21 cellular contexts compared by ENCODE assay signal in the genomic region with DNA sequence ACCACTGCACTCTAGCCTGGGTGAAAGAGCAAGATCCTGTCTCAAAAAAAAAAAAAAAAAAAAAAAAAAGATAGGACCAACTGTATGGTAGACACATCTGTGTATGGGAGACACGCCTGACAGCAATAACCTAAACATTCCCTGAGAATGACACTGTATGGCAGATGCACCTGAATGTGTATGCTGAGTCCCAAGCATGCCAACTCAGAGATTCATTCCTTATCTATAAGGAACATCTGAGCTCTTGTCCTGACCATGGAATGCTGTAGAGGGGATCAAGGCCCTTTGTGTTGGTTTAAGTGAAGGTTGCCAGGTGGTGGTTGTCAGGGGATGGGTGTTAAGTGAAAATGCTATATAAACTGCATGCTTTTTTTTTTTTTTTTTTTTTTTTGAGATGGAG.
"Had no signal": no experiment of that assay in that cellular context is flagged by ENCODE, and none has a peak within 500 bp of the region (broad histone marks: within the 10 kb centered on the region; RNA-seq: fewer than 3 reads in every experiment).

No MANE protein-coding gene starts in this region.

- H3K27ac ChIP-seq: body of pancreas had no signal

- H3K4me3 ChIP-seq: ascending aorta, body of pancreas, Peyer's patch had no signal

- H3K9me3 ChIP-seq: ascending aorta, body of pancreas, Peyer's patch had no signal

- FAIRE-seq: bronchial epithelial cell had no signal

- H3K36me3 ChIP-seq: ascending aorta, Peyer's patch had no signal

- ATAC-seq: activated CD4-positive, CD25-positive, alpha-beta regulatory T cell treated with anti-CD3 and anti-CD28 coated beads, Interleukin-2, amount 50 U/mL, for 24 hours; activated CD8-positive, alpha-beta T cell treated with anti-CD3 and anti-CD28 coated beads, Interleukin-2, amount 10 ng/mL, durations not matched to agents 7 days and 5 days; activated naive CD8-positive, alpha-beta T cell treated with anti-CD3 and anti-CD28 coated beads, Interleukin-2, amount 50 U/mL, for 24 hours; body of pancreas had no signal

- H3K27me3 ChIP-seq: ascending aorta, body of pancreas, Peyer's patch had no signal

- DNase-seq: activated CD4-positive, alpha-beta T cell treated with anti-CD3 and anti-CD28 coated beads for 48 hours; activated CD4-positive, alpha-beta T cell treated with anti-CD3 and anti-CD28 coated beads, Interleukin-2, amount 50 U/mL, for 4 hours; activated CD8-positive, alpha-beta memory T cell treated with anti-CD3 and anti-CD28 coated beads, Interleukin-2, amount 50 U/mL, for 48 hours; activated CD8-positive, alpha-beta T cell treated with anti-CD3 and anti-CD28 coated beads, Interleukin-2, amount 10 ng/mL, durations not matched to agents 7 days and 5 days; activated naive CD8-positive, alpha-beta T cell treated with anti-CD3 and anti-CD28 coated beads, Interleukin-2, amount 50 U/mL, for 24 hours; activated T-cell treated with anti-CD3 and anti-CD28 coated beads, Interleukin-2, amount 50 U/mL, for 1 hour; amniotic stem cell; body of pancreas; central memory CD4-positive, alpha-beta T cell; Kasumi-1; KBM-7; NCI-H1048; NCI-H1417; NCI-H2029; NCI-H2107; NCI-H524; Peyer's patch; SHP77 had no signal
